Comparison of ENCODE assay signal across 19 cellular contexts in the genomic region with DNA sequence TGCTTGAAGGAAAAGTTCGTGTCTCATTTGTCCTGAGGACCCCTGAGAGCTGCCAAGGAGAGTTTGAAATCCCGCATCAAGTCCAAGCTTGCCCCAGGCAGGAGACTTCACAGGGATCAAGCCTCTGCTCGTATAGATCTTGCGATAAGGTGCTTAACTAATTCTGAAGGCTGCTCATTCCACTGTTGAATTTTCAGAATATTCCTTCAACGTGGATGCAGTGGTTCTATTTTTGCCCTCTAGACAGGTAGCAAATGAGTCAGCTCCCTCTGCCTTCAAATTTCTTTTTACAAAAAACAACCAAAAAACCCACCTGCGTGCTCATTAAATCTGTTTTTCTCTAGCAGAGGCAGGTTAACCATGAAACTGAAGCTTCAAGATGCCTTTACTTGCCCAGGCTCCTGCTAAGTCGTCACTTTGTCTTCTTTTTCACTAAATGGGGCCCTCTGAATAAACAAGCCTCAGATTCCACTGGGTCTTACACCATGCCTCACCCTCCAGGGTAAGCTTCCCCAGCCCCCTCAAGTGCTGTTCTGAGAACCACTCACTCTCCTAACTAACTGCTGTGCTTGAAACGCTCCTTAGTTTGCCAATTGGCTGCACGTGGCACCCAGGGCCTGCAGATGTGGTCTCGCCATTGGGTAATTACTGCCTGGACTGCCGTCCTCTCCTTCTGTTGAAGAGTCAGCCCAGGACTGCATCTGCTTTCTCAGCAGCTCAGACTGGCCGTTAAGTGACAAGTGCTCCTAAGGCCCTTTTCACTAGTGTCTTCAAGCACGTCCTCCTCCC.
DNase-seq lines count a peak whose midpoint lies in the region; ATAC-seq and TF ChIP-seq lines count a peak whose summit lies in the region.
"Had no signal": no experiment of that assay in that cellular context is flagged by ENCODE, and none has a peak within 500 bp of the region (broad histone marks: within the 10 kb centered on the region; RNA-seq: fewer than 3 reads in every experiment).

No MANE protein-coding gene starts in this region.

- H3K9me3 ChIP-seq in WERI-Rb-1 (ENCODE audit: severe bottlenecking), result no peaks in the 10 kb centered on the region
- H3K9me3 ChIP-seq: gastroesophageal sphincter had no signal

- H3K27me3 Mint-ChIP-seq in glutamatergic neuron (ENCODE audit: unreplicated experiment), result peaks cover 2% of the 10 kb centered on the region
- H3K27me3 Mint-ChIP-seq: activated CD4-positive, alpha-beta T cell treated with anti-CD3 and anti-CD28 coated beads, Interleukin-2, amount 10 ng/mL, durations not matched to agents 7 days and 5 days; CD4-positive, alpha-beta memory T cell; natural killer cell treated with Interleukin-12 subunit alpha and Interleukin-12 subunit beta and Interleukin-15 and Interleukin-18, amount 100 ng/mL, for 72 hours had no signal

- H3K27ac ChIP-seq in WERI-Rb-1, result no peak overlapping the region

- H3K4me3 Mint-ChIP-seq in glutamatergic neuron (ENCODE audit: unreplicated experiment), result no peak overlapping the region
- H3K4me3 Mint-ChIP-seq: activated CD4-positive, alpha-beta T cell treated with anti-CD3 and anti-CD28 coated beads, Interleukin-2, amount 10 ng/mL, durations not matched to agents 7 days and 5 days; CD4-positive, alpha-beta memory T cell; natural killer cell treated with Interleukin-12 subunit alpha and Interleukin-12 subunit beta and Interleukin-15 and Interleukin-18, amount 100 ng/mL, for 72 hours had no signal

- H3K9me3 Mint-ChIP-seq in glutamatergic neuron (ENCODE audit: unreplicated experiment), result no peaks in the 10 kb centered on the region
- H3K9me3 Mint-ChIP-seq: activated CD4-positive, alpha-beta T cell treated with anti-CD3 and anti-CD28 coated beads, Interleukin-2, amount 10 ng/mL, durations not matched to agents 7 days and 5 days had no signal

- no peak for ATAC-seq in HG03025 (IDR thresholded peaks at IDR 0.05; ENCODE audit: low FRiP score, unreplicated experiment)
- no peak for ATAC-seq in HG03095 (IDR thresholded peaks at IDR 0.05; ENCODE audit: unreplicated experiment)
- ATAC-seq: gastroesophageal sphincter; natural killer cell treated with Interleukin-12 subunit alpha and Interleukin-12 subunit beta and Interleukin-15 and Interleukin-18, amount 100 ng/mL, for 72 hours; Panc1; SK-N-SH treated with all-trans-retinoic acid at 6 μM for 48 hours had no signal

- no peaks in the 10 kb centered on the region for H3K27me3 ChIP-seq in WERI-Rb-1 (ENCODE audit: insufficient read depth, low read depth, severe bottlenecking)
- H3K27me3 ChIP-seq: gastroesophageal sphincter had no signal

- DNase-seq in EH (ENCODE audit: low read depth) (peak; percentile 32), WERI-Rb-1 (peak; percentile 23), glutamatergic neuron (no peak), putamen (ENCODE audit: low spot score) (peak; percentile 6), AG08395 (ENCODE audit: low spot score) (no peak), HUDEP-2 (lab: John Stamatoyannopoulos, UW; ENCODE audit: unreplicated experiment in 76 of 76) (no peak)
- DNase-seq: activated CD4-positive, alpha-beta T cell treated with anti-CD3 and anti-CD28 coated beads, Interleukin-2, amount 10 ng/mL, durations not matched to agents 7 days and 5 days; activated naive CD4-positive, alpha-beta T cell; anterior cingulate cortex; CD4-positive, alpha-beta memory T cell; NCI-H2029; NCI-H526 treated with DMSO at 0.1 percent for 48 hours; stimulated activated naive CD4-positive, alpha-beta T cell treated with Interleukin-2 at 50 U/mL for 16 hours had no signal

- H3K36me3 ChIP-seq in WERI-Rb-1, result no peaks in the 10 kb centered on the region

- peak overlapping the region; percentile 5 for H3K27ac Mint-ChIP-seq in glutamatergic neuron (ENCODE audit: unreplicated experiment)
- H3K27ac Mint-ChIP-seq: activated CD4-positive, alpha-beta T cell treated with anti-CD3 and anti-CD28 coated beads, Interleukin-2, amount 10 ng/mL, durations not matched to agents 7 days and 5 days; CD4-positive, alpha-beta memory T cell; natural killer cell treated with Interleukin-12 subunit alpha and Interleukin-12 subunit beta and Interleukin-15 and Interleukin-18, amount 100 ng/mL, for 72 hours had no signal

- peaks cover 6% of the 10 kb centered on the region for H3K4me1 Mint-ChIP-seq in glutamatergic neuron (ENCODE audit: low read depth, unreplicated experiment)
- H3K4me1 Mint-ChIP-seq: activated CD4-positive, alpha-beta T cell treated with anti-CD3 and anti-CD28 coated beads, Interleukin-2, amount 10 ng/mL, durations not matched to agents 7 days and 5 days; CD4-positive, alpha-beta memory T cell had no signal

- H3K4me3 ChIP-seq in WERI-Rb-1 (ENCODE audit: low read depth, low read length), result no peak overlapping the region
- H3K4me3 ChIP-seq: gastroesophageal sphincter had no signal

- TF ChIP-seq CTCF in WERI-Rb-1 (IDR thresholded peaks at IDR 0.05; ENCODE audit: low read depth, low read length) (no peak), glutamatergic neuron (IDR thresholded peaks at IDR 0.05; ENCODE audit: partially characterized antibody, unreplicated experiment) (no peak)

- H3K36me3 Mint-ChIP-seq in glutamatergic neuron (ENCODE audit: unreplicated experiment), result no peaks in the 10 kb centered on the region
- H3K36me3 Mint-ChIP-seq: CD4-positive, alpha-beta memory T cell; natural killer cell treated with Interleukin-12 subunit alpha and Interleukin-12 subunit beta and Interleukin-15 and Interleukin-18, amount 100 ng/mL, for 72 hours had no signal

Comparison
In these comparisons a context has a peak if more than half of its experiments do, and no peak if none do; other contexts are left out.
1. DNase-seq: peak in EH (single experiment), WERI-Rb-1 (single experiment) and putamen (single experiment); none in glutamatergic neuron (single experiment), AG08395 (single experiment) and HUDEP-2 (0 of 76).